Comparison of ENCODE assay signal across 17 cellular contexts in the genomic region with DNA sequence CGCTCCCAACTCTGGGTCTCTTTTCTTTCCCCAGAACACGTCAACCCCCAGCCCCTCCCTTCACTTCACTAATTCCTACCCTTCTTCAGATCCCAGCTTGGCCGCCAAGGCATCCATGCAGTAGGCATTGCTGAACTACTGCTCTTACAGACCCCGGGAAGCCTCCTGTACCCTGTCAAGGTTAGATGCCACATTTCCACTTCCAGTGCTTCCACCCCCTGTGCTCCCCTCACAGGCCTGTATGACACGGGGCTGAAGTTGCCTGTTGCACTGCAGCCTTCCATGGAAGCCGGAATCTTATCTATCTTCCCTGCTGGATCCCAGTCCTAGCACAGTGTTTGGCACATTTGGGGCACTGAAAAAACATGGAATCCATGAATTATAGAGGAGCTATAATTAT.
A peak's percentile ranks its signal among the peaks of the same experiment; 100 is the strongest.
DNase-seq lines count a peak whose midpoint lies in the region; ATAC-seq, FAIRE-seq and TF ChIP-seq lines count a peak whose summit lies in the region.
"Had no signal": no experiment of that assay in that cellular context is flagged by ENCODE, and none has a peak within 500 bp of the region (broad histone marks: within the 10 kb centered on the region; RNA-seq: fewer than 3 reads in every experiment).

No MANE protein-coding gene starts in this region.

- intact Hi-C loops in natural killer cell (cut with micrococcal nuclease) (no loop called here), kidney (cut with DNase I) (no loop called here)

- H3K27me3 Mint-ChIP-seq in natural killer cell (ENCODE audit: low read depth in 2 of 2) = peaks cover 13 to 14% of the 10 kb centered on the region in 2 donors

- H3K4me3 Mint-ChIP-seq in natural killer cell = peak overlapping the region; percentile 97

- FAIRE-seq in kidney (lab: Jason Lieb, UNC) = no peak
- FAIRE-seq: GM12878, H54 had no signal

- H3K9ac ChIP-seq in HUES6 (ENCODE audit: low read length) (peak overlapping the region; percentile 81), kidney (ENCODE audit: low read length in 2 of 2) (no peak overlapping the region)

- H3K27ac ChIP-seq in HUES6 (ENCODE audit: low read depth, low read length) (no peak overlapping the region), kidney (ENCODE audit: low read depth in 2 of 2, low read length in 2 of 2) (no peak overlapping the region)
- H3K27ac ChIP-seq: thoracic aorta had no signal

- H3K36me3 Mint-ChIP-seq in activated naive CD4-positive, alpha-beta T cell treated with anti-CD3 and anti-CD28 coated beads, Interleukin-2, amount 50 U/mL, for 72 hours = peaks cover 0 to 22% of the 10 kb centered on the region in 2 donors
- no peaks in the 10 kb centered on the region for H3K36me3 Mint-ChIP-seq in natural killer cell

- H3K9me3 ChIP-seq in HUES6 (ENCODE audit: control insufficient read depth, insufficient read depth, low read depth, low read length) (no peaks in the 10 kb centered on the region), kidney (ENCODE audit: control insufficient read depth in 1 of 2, low read length in 2 of 2) (no peaks in the 10 kb centered on the region)
- H3K9me3 ChIP-seq: mucosa of descending colon, thoracic aorta had no signal

- peaks cover 14% of the 10 kb centered on the region; the same call in 1 of the 2 replicates for H3K27me3 ChIP-seq in HUES6 (ENCODE audit: control insufficient read depth, insufficient read depth, low read length)

- H3K4me1 ChIP-seq in HUES6 (ENCODE audit: control insufficient read depth, insufficient read depth, low read length) (peaks cover 35% of the 10 kb centered on the region), kidney (ENCODE audit: control insufficient read depth in 1 of 2, insufficient read depth in 1 of 2, low read depth in 1 of 2, low read length in 2 of 2) (peaks cover 0 to 12% of the 10 kb centered on the region in 2 donors)

- no peaks in the 10 kb centered on the region for H3K9me3 Mint-ChIP-seq in activated naive CD4-positive, alpha-beta T cell treated with anti-CD3 and anti-CD28 coated beads, Interleukin-2, amount 50 U/mL, for 72 hours
- H3K9me3 Mint-ChIP-seq in natural killer cell = no peaks in the 10 kb centered on the region

- TF ChIP-seq CTCF in natural killer cell (IDR thresholded peaks at IDR 0.05) = no peak
- TF ChIP-seq CTCF in kidney (IDR thresholded peaks at IDR 0.05; ENCODE audit: borderline replicate concordance, extremely low read depth, insufficient read depth) = no peak

- DNase-seq in NCI-H1417 (lab: John Stamatoyannopoulos, UW) (peak in 2 of 3 experiments; percentile 50 to 63), NCI-H1417 treated with DMSO at 0.1 percent for 48 hours (lab: John Stamatoyannopoulos, UW) (no peak), natural killer cell (no peak), NCI-H1930 (lab: John Stamatoyannopoulos, UW) (no peak), kidney (no peak)
- DNase-seq in activated naive CD4-positive, alpha-beta T cell treated with anti-CD3 and anti-CD28 coated beads, Interleukin-2, amount 50 U/mL, for 72 hours (ENCODE audit: low spot score in 2 of 2) = no peak
- DNase-seq: 8988T, NCI-H2081 treated with DMSO at 0.1 percent for 48 hours had no signal

- H3K4me3 ChIP-seq in HUES6 (ENCODE audit: low read depth, low read length) (peak overlapping the region; percentile 89), kidney (ENCODE audit: low read length in 2 of 2) (no peak overlapping the region)
- H3K4me3 ChIP-seq: GM12878, mucosa of descending colon had no signal

- peak overlapping the region; percentile 64 to 66 for H3K27ac Mint-ChIP-seq in activated naive CD4-positive, alpha-beta T cell treated with anti-CD3 and anti-CD28 coated beads, Interleukin-2, amount 50 U/mL, for 72 hours
- H3K27ac Mint-ChIP-seq in natural killer cell = no peak overlapping the region

- no peak for ATAC-seq in activated naive CD4-positive, alpha-beta T cell treated with anti-CD3 and anti-CD28 coated beads, Interleukin-2, amount 50 U/mL, for 72 hours
- ATAC-seq in natural killer cell (no peak), HG03521 (IDR thresholded peaks at IDR 0.05; ENCODE audit: unreplicated experiment) (no peak)
- ATAC-seq: esophagus mucosa, Panc1, sciatic nerve had no signal

- H3K36me3 ChIP-seq in HUES6 (ENCODE audit: control insufficient read depth, insufficient read depth, low read length) (no peaks in the 10 kb centered on the region), kidney (ENCODE audit: control insufficient read depth in 1 of 2, insufficient read depth in 2 of 2, low read length in 2 of 2) (no peaks in the 10 kb centered on the region)
- H3K36me3 ChIP-seq: thoracic aorta had no signal

- peaks cover 21 to 24% of the 10 kb centered on the region in 2 donors for H3K4me1 Mint-ChIP-seq in natural killer cell

Comparison
In these comparisons a context has a peak if more than half of its experiments do, and no peak if none do; other contexts are left out.
1. DNase-seq: peak in NCI-H1417 (2 of 3); none in NCI-H1417 treated with DMSO at 0.1 percent for 48 hours (single experiment), activated naive CD4-positive, alpha-beta T cell treated with anti-CD3 and anti-CD28 coated beads, Interleukin-2, amount 50 U/mL, for 72 hours (0 of 2), natural killer cell (single experiment), NCI-H1930 (0 of 2) and kidney (single experiment).
2. H3K27ac Mint-ChIP-seq: peak in activated naive CD4-positive, alpha-beta T cell treated with anti-CD3 and anti-CD28 coated beads, Interleukin-2, amount 50 U/mL, for 72 hours (2 of 2); none in natural killer cell (0 of 2).